Comparison of ENCODE assay signal across 1 cellular context in genomic region chr4:99893991-99894981, GRCh38.
A peak's percentile ranks its signal among the peaks of the same experiment; 100 is the strongest.
TF ChIP-seq lines count a peak whose summit lies in the region.

Gene LAMTOR3, minus strand, starts transcription at chr4:99894427. Its CDS starts 464 bp downstream, at chr4:99893963.

TF ChIP-seq in H1, 55 proteins besides CTCF, POLR2A, EP300 and RAD21 (continued from another document):
- TF ChIP-seq KDM5A (IDR thresholded peaks at IDR 0.05; ENCODE audit: low read length) (peak; percentile 63; the same call in 1 of the 2 replicates), SP1 (IDR thresholded peaks at IDR 0.05; ENCODE audit: low read depth, low read length) (no peak), SIN3A (conservative IDR thresholded peaks at IDR 0.05 in 1 of 2, IDR thresholded peaks at IDR 0.05 in 1 of 2; ENCODE audit: low read depth in 1 of 2, low read length in 2 of 2) (peak; percentile 96 to 99), RNF2 (IDR thresholded peaks at IDR 0.05; ENCODE audit: borderline replicate concordance, low read depth, low read length, missing control alignments, poor library complexity, severe bottlenecking) (no peak), SP4 (IDR thresholded peaks at IDR 0.05; ENCODE audit: low read length) (peak; percentile 78; the same call in 1 of the 2 replicates), CTBP2 (IDR thresholded peaks at IDR 0.05; ENCODE audit: borderline replicate concordance, insufficient read depth, insufficient read length, low read length) (no peak), ATF2 (IDR thresholded peaks at IDR 0.05; ENCODE audit: low read length) (0 out of 2 replicates have a peak, but pooled peaks have one; percentile 17), HDAC2 (IDR thresholded peaks at IDR 0.05; ENCODE audit: borderline replicate concordance in 1 of 2, low read depth in 2 of 2, low read length in 2 of 2) (peak in 1 of 2 experiments; percentile 77; a peak in 2 of 4 replicates), NRF1 (IDR thresholded peaks at IDR 0.05; ENCODE audit: low read depth, low read length) (peak; percentile 55), CREB1 (IDR thresholded peaks at IDR 0.05) (peak; percentile 90), POLR2AphosphoS5 (IDR thresholded peaks at IDR 0.05; ENCODE audit: low read depth, low read length) (peak; percentile 73), CHD2 (IDR thresholded peaks at IDR 0.05; ENCODE audit: low read length) (peak; percentile 71)
